Comparison of ENCODE assay signal across 20 cellular contexts in the genomic region with DNA sequence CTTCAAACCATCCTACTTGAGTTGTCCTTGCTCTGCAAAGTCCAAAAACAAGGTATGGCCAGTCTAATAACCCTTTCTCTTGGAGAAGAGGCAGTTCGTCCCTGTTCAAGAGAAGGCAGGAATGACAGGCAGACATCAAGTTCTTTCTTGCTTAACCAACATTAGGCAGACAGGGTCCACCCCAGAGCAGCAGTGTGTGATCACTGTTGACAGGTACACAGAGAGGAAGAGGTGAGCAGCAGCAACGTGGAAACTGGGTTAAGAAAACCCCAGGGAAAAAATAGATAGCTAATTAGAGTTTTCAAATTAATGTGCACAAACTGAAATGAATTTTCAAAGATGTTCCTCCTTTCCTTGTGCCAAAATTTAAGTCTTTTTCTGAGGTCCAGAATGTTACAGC.
"Had no signal": no experiment of that assay in that cellular context is flagged by ENCODE, and none has a peak within 500 bp of the region (broad histone marks: within the 10 kb centered on the region; RNA-seq: fewer than 3 reads in every experiment).

No MANE protein-coding gene starts in this region.

- H3K4me1 Mint-ChIP-seq: neural crest cell had no signal

- H3K27me3 ChIP-seq: esophagus muscularis mucosa, gastroesophageal sphincter, right atrium auricular region, sigmoid colon, stomach, transverse colon had no signal

- H3K4me3 ChIP-seq: esophagus muscularis mucosa, gastroesophageal sphincter, mucosa of descending colon, right atrium auricular region, sigmoid colon, skin epidermis, stomach, thoracic aorta, transverse colon had no signal

- H3K27ac ChIP-seq: epithelial cell of prostate, esophagus muscularis mucosa, gastroesophageal sphincter, right atrium auricular region, sigmoid colon, skin epidermis, stomach, thoracic aorta, transverse colon had no signal

- H3K4me3 Mint-ChIP-seq: neural crest cell had no signal

- H3K27me3 Mint-ChIP-seq: naive thymus-derived CD8-positive, alpha-beta T cell had no signal

- DNase-seq: effector memory CD4-positive, alpha-beta T cell; glutamatergic neuron; left colon; left ventricle myocardium superior; mucosa of descending colon; naive thymus-derived CD8-positive, alpha-beta T cell; sigmoid colon; stimulated activated CD4-positive, alpha-beta T cell treated with anti-CD3 and anti-CD28 coated beads, Interleukin-2, amount 100 ng/mL, for 24 hours; stimulated activated CD4-positive, alpha-beta T cell treated with anti-CD3 and anti-CD28 coated beads, Interleukin-4, amount 100 ng/mL, for 4 hours; stimulated activated naive CD4-positive, alpha-beta T cell; stomach; substantia nigra; transverse colon had no signal

- ATAC-seq: gastroesophageal sphincter; left colon; left ventricle myocardium superior; mucosa of descending colon; naive thymus-derived CD8-positive, alpha-beta T cell had no signal

- H3K36me3 ChIP-seq: esophagus muscularis mucosa, gastroesophageal sphincter, right atrium auricular region, sigmoid colon, stomach, thoracic aorta, transverse colon had no signal

- H3K9me3 Mint-ChIP-seq: naive thymus-derived CD8-positive, alpha-beta T cell; neural crest cell had no signal
